In genomic region chr2:82591718-82592117, GRCh38 we compare ENCODE assay signal across 35 cellular contexts.
"Had no signal": no experiment of that assay in that cellular context is flagged by ENCODE, and none has a peak within 500 bp of the region (broad histone marks: within the 10 kb centered on the region; RNA-seq: fewer than 3 reads in every experiment).

No MANE protein-coding gene starts in this region.

- FAIRE-seq: bronchial epithelial cell had no signal

- H3K27me3 ChIP-seq: brain microvascular endothelial cell, esophagus squamous epithelium, gastroesophageal sphincter had no signal

- DNase-seq: activated CD4-positive, alpha-beta memory T cell treated with anti-CD3 and anti-CD28 coated beads for 36 hours; activated CD4-positive, alpha-beta T cell treated with anti-CD3 and anti-CD28 coated beads for 36 hours; activated CD4-positive, alpha-beta T cell treated with anti-CD3 and anti-CD28 coated beads, Interleukin-2, amount 10 ng/mL, durations not matched to agents 24 days and 14 days; activated CD4-positive, CD25-positive, alpha-beta regulatory T cell; activated CD4-positive, CD25-positive, alpha-beta regulatory T cell treated with anti-CD3 and anti-CD28 coated beads, Interleukin-2, amount 50 U/mL, for 72 hours; activated CD8-positive, alpha-beta memory T cell treated with anti-CD3 and anti-CD28 coated beads, Interleukin-2, amount 10 ng/mL, durations not matched to agents 7 days and 5 days; activated CD8-positive, alpha-beta memory T cell treated with anti-CD3 and anti-CD28 coated beads, Interleukin-2, amount 50 U/mL, for 4 hours; activated CD8-positive, alpha-beta T cell treated with anti-CD3 and anti-CD28 coated beads, Interleukin-2, amount 10 ng/mL, durations not matched to agents 7 days and 5 days; activated gamma-delta T cell; activated naive CD4-positive, alpha-beta T cell; activated naive CD4-positive, alpha-beta T cell treated with anti-CD3 and anti-CD28 coated beads, Interleukin-2, amount 50 U/mL, for 16 hours; activated T-cell treated with anti-CD3 and anti-CD28 coated beads, Interleukin-2, amount 50 U/mL, for 1 hour; activated T-cell treated with anti-CD3 and anti-CD28 coated beads, Interleukin-2, amount 50 U/mL, for 48 hours; amniotic stem cell; anterior cingulate cortex; brain microvascular endothelial cell; dorsolateral prefrontal cortex; effector memory CD4-positive, alpha-beta T cell; esophagus squamous epithelium; foreskin melanocyte; SW 1271; T-helper 1 cell; T-helper 17 cell; T1000; WERI-Rb-1 had no signal

- H3K27ac Mint-ChIP-seq: activated CD4-positive, alpha-beta memory T cell treated with anti-CD3 and anti-CD28 coated beads for 36 hours; activated CD4-positive, alpha-beta T cell treated with anti-CD3 and anti-CD28 coated beads for 36 hours; activated CD4-positive, alpha-beta T cell treated with anti-CD3 and anti-CD28 coated beads, Interleukin-2, amount 10 ng/mL, durations not matched to agents 24 days and 14 days; activated CD8-positive, alpha-beta memory T cell treated with anti-CD3 and anti-CD28 coated beads, Interleukin-2, amount 10 ng/mL, durations not matched to agents 7 days and 5 days; activated CD8-positive, alpha-beta T cell treated with anti-CD3 and anti-CD28 coated beads, Interleukin-2, amount 10 ng/mL, durations not matched to agents 7 days and 5 days; activated naive CD8-positive, alpha-beta T cell; activated T-helper 1 cell treated with anti-CD3 and anti-CD28 coated beads, Interleukin-12 subunit alpha, Interleukin-12 subunit beta, Interleukin-2, Interleukin-4 antibody, amounts not matched to agents 30 ng/mL and 10 ng/mL and 1 ng/mL, durations not matched to agents 14 hours and 24 hours and 36 hours; activated T-helper 2 cell treated with anti-CD3 and anti-CD28 coated beads, Interferon-gamma antibody, Interleukin-2, Interleukin-4, amounts not matched to agents 10 μg/mL and 5 μg/mL and 100 μg/mL, durations not matched to agents 14 hours and 24 hours and 36 hours; dendritic cell treated with granulocyte-macrophage colony-stimulating factor and Interleukin-4, amounts not matched to agents 40 ng/mL and 50 ng/mL, for 4 days; T-helper 17 cell; T-helper 2 cell treated with Interferon-gamma antibody and Interleukin-4, amounts not matched to agents 5 μg/mL and 100 μg/mL, for 36 hours had no signal

- H3K36me3 Mint-ChIP-seq: activated CD4-positive, alpha-beta memory T cell treated with anti-CD3 and anti-CD28 coated beads for 36 hours; activated CD8-positive, alpha-beta memory T cell treated with anti-CD3 and anti-CD28 coated beads, Interleukin-2, amount 10 ng/mL, durations not matched to agents 7 days and 5 days; activated naive CD8-positive, alpha-beta T cell had no signal

- H3K4me1 Mint-ChIP-seq: activated CD4-positive, alpha-beta T cell treated with anti-CD3 and anti-CD28 coated beads for 36 hours; activated CD4-positive, alpha-beta T cell treated with anti-CD3 and anti-CD28 coated beads, Interleukin-2, amount 10 ng/mL, durations not matched to agents 24 days and 14 days; activated CD8-positive, alpha-beta memory T cell treated with anti-CD3 and anti-CD28 coated beads, Interleukin-2, amount 10 ng/mL, durations not matched to agents 7 days and 5 days; central memory CD8-positive, alpha-beta T cell; T-helper 17 cell had no signal

- H3K4me3 ChIP-seq: coronary artery, dorsolateral prefrontal cortex, esophagus squamous epithelium, gastroesophageal sphincter had no signal

- ATAC-seq: activated CD4-positive, alpha-beta T cell treated with anti-CD3 and anti-CD28 coated beads for 36 hours; activated CD8-positive, alpha-beta memory T cell treated with anti-CD3 and anti-CD28 coated beads, Interleukin-2, amount 10 ng/mL, durations not matched to agents 7 days and 5 days; activated CD8-positive, alpha-beta T cell treated with anti-CD3 and anti-CD28 coated beads, Interleukin-2, amount 10 ng/mL, durations not matched to agents 7 days and 5 days; gastroesophageal sphincter; T-helper 17 cell had no signal

- H3K27ac ChIP-seq: brain microvascular endothelial cell, coronary artery, dorsolateral prefrontal cortex, epithelial cell of prostate, esophagus squamous epithelium, gastroesophageal sphincter, WERI-Rb-1 had no signal

- H3K4me3 Mint-ChIP-seq: activated CD4-positive, alpha-beta memory T cell treated with anti-CD3 and anti-CD28 coated beads for 36 hours; activated CD4-positive, alpha-beta T cell treated with anti-CD3 and anti-CD28 coated beads for 36 hours; activated CD4-positive, alpha-beta T cell treated with anti-CD3 and anti-CD28 coated beads, Interleukin-2, amount 10 ng/mL, durations not matched to agents 24 days and 14 days; activated CD8-positive, alpha-beta memory T cell treated with anti-CD3 and anti-CD28 coated beads, Interleukin-2, amount 10 ng/mL, durations not matched to agents 7 days and 5 days; activated CD8-positive, alpha-beta T cell treated with anti-CD3 and anti-CD28 coated beads, Interleukin-2, amount 10 ng/mL, durations not matched to agents 7 days and 5 days; activated naive CD8-positive, alpha-beta T cell; activated T-helper 1 cell treated with anti-CD3 and anti-CD28 coated beads, Interleukin-12 subunit alpha, Interleukin-12 subunit beta, Interleukin-2, Interleukin-4 antibody, amounts not matched to agents 30 ng/mL and 10 ng/mL and 1 ng/mL, durations not matched to agents 14 hours and 24 hours and 36 hours; central memory CD8-positive, alpha-beta T cell; dendritic cell treated with granulocyte-macrophage colony-stimulating factor and Interleukin-4, amounts not matched to agents 40 ng/mL and 50 ng/mL, for 4 days; T-helper 17 cell; T-helper 2 cell treated with Interferon-gamma antibody and Interleukin-4, amounts not matched to agents 5 μg/mL and 100 μg/mL, for 36 hours had no signal

- H3K36me3 ChIP-seq: brain microvascular endothelial cell, esophagus squamous epithelium, gastroesophageal sphincter, WERI-Rb-1 had no signal

- H3K9me3 ChIP-seq: esophagus squamous epithelium, gastroesophageal sphincter had no signal

- H3K27me3 Mint-ChIP-seq: activated CD4-positive, alpha-beta memory T cell treated with anti-CD3 and anti-CD28 coated beads for 36 hours; activated CD4-positive, alpha-beta T cell treated with anti-CD3 and anti-CD28 coated beads for 36 hours; activated CD4-positive, alpha-beta T cell treated with anti-CD3 and anti-CD28 coated beads, Interleukin-2, amount 10 ng/mL, durations not matched to agents 24 days and 14 days; activated CD8-positive, alpha-beta memory T cell treated with anti-CD3 and anti-CD28 coated beads, Interleukin-2, amount 10 ng/mL, durations not matched to agents 7 days and 5 days; activated naive CD8-positive, alpha-beta T cell; central memory CD8-positive, alpha-beta T cell; dendritic cell treated with granulocyte-macrophage colony-stimulating factor and Interleukin-4, amounts not matched to agents 40 ng/mL and 50 ng/mL, for 4 days; T-helper 17 cell had no signal

- H3K4me1 ChIP-seq: esophagus squamous epithelium, gastroesophageal sphincter had no signal
